ENCODE assay signal across 1 cellular context in genomic region chr17:63519972-63520882, GRCh38.
TF ChIP-seq lines count a peak whose summit lies in the region.

No MANE protein-coding gene starts in this region.

TF ChIP-seq in HepG2, 621 proteins besides CTCF, POLR2A, EP300 and RAD21 (continued from another document and continues in another):
- peak; percentile 25; the same call in 1 of the 2 replicates for TF ChIP-seq STAG1 (CRISPR knock-in tag; IDR thresholded peaks at IDR 0.05)
- TF ChIP-seq, protein P1, sequence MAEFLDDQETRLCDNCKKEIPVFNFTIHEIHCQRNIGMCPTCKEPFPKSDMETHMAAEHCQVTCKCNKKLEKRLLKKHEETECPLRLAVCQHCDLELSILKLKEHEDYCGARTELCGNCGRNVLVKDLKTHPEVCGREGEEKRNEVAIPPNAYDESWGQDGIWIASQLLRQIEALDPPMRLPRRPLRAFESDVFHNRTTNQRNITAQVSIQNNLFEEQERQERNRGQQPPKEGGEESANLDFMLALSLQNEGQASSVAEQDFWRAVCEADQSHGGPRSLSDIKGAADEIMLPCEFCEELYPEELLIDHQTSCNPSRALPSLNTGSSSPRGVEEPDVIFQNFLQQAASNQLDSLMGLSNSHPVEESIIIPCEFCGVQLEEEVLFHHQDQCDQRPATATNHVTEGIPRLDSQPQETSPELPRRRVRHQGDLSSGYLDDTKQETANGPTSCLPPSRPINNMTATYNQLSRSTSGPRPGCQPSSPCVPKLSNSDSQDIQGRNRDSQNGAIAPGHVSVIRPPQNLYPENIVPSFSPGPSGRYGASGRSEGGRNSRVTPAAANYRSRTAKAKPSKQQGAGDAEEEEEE (CRISPR knock-in tag; IDR thresholded peaks at IDR 0.05; ENCODE audit: borderline replicate concordance) = 0 out of 2 replicates have a peak, but pooled peaks have one; percentile 26
- TF ChIP-seq XBP1 (CRISPR knock-in tag; IDR thresholded peaks at IDR 0.05) = no peak
- no peak for TF ChIP-seq MAZ (IDR thresholded peaks at IDR 0.05; ENCODE audit: borderline replicate concordance, low read depth, low read length)
- TF ChIP-seq MAZ (CRISPR knock-in tag; IDR thresholded peaks at IDR 0.05; ENCODE audit: low read depth) = peak; percentile 57
- peak; percentile 49; the same call in 1 of the 2 replicates for TF ChIP-seq POLR2AphosphoS5 (IDR thresholded peaks at IDR 0.05; ENCODE audit: low read depth, low read length)
- peak; percentile 87; the same call in 1 of the 2 replicates for TF ChIP-seq ZNF557 (CRISPR knock-in tag; IDR thresholded peaks at IDR 0.05)
- no peak for TF ChIP-seq MED8 (CRISPR knock-in tag; IDR thresholded peaks at IDR 0.05; ENCODE audit: insufficient replicate concordance)
- TF ChIP-seq TP53 (CRISPR knock-in tag; conservative IDR thresholded peaks at IDR 0.05) = no peak
- peak; percentile 92 for TF ChIP-seq GATAD2A (CRISPR knock-in tag; IDR thresholded peaks at IDR 0.05)
- peak; percentile 84 for TF ChIP-seq DPF2 (CRISPR knock-in tag; IDR thresholded peaks at IDR 0.05; ENCODE audit: borderline replicate concordance, low read depth)
- peak; percentile 39; the same call in 1 of the 2 replicates for TF ChIP-seq ZBTB7A (CRISPR knock-in tag; IDR thresholded peaks at IDR 0.05)
- no peak; the same call in 1 of the 2 replicates for TF ChIP-seq ZNF615 (CRISPR knock-in tag; IDR thresholded peaks at IDR 0.05; ENCODE audit: borderline replicate concordance)
- no peak; the same call in 1 of the 2 replicates for TF ChIP-seq SALL2 (CRISPR knock-in tag; IDR thresholded peaks at IDR 0.05)
- TF ChIP-seq ZMYM3 (CRISPR knock-in tag; IDR thresholded peaks at IDR 0.05) = peak; percentile 91
- TF ChIP-seq ZNF713 (CRISPR knock-in tag; IDR thresholded peaks at IDR 0.05) = peak; percentile 77; the same call in 1 of the 2 replicates
- TF ChIP-seq POGZ (CRISPR knock-in tag; IDR thresholded peaks at IDR 0.05) = peak; percentile 73; the same call in 1 of the 2 replicates
- 0 out of 2 replicates have a peak, but pooled peaks have one; percentile 24 for TF ChIP-seq ARHGAP35 (CRISPR knock-in tag; IDR thresholded peaks at IDR 0.05; ENCODE audit: borderline replicate concordance)
- TF ChIP-seq IRF9 (CRISPR knock-in tag; IDR thresholded peaks at IDR 0.05; ENCODE audit: borderline replicate concordance) = no peak; the same call in 1 of the 2 replicates
- no peak for TF ChIP-seq HCFC1 (IDR thresholded peaks at IDR 0.05; ENCODE audit: low read depth, low read length)
- no peak; the same call in 1 of the 2 replicates for TF ChIP-seq ZNF782 (CRISPR knock-in tag; IDR thresholded peaks at IDR 0.05; ENCODE audit: borderline replicate concordance)
- no peak for TF ChIP-seq CENPT (CRISPR knock-in tag; IDR thresholded peaks at IDR 0.05; ENCODE audit: low read depth)
- TF ChIP-seq HMGXB4 (CRISPR knock-in tag; IDR thresholded peaks at IDR 0.05; ENCODE audit: borderline replicate concordance in 1 of 2, low read depth in 1 of 2) = peak in 1 of 2 experiments; percentile 73; a peak in 1 of 4 replicates
- TF ChIP-seq, protein P2, sequence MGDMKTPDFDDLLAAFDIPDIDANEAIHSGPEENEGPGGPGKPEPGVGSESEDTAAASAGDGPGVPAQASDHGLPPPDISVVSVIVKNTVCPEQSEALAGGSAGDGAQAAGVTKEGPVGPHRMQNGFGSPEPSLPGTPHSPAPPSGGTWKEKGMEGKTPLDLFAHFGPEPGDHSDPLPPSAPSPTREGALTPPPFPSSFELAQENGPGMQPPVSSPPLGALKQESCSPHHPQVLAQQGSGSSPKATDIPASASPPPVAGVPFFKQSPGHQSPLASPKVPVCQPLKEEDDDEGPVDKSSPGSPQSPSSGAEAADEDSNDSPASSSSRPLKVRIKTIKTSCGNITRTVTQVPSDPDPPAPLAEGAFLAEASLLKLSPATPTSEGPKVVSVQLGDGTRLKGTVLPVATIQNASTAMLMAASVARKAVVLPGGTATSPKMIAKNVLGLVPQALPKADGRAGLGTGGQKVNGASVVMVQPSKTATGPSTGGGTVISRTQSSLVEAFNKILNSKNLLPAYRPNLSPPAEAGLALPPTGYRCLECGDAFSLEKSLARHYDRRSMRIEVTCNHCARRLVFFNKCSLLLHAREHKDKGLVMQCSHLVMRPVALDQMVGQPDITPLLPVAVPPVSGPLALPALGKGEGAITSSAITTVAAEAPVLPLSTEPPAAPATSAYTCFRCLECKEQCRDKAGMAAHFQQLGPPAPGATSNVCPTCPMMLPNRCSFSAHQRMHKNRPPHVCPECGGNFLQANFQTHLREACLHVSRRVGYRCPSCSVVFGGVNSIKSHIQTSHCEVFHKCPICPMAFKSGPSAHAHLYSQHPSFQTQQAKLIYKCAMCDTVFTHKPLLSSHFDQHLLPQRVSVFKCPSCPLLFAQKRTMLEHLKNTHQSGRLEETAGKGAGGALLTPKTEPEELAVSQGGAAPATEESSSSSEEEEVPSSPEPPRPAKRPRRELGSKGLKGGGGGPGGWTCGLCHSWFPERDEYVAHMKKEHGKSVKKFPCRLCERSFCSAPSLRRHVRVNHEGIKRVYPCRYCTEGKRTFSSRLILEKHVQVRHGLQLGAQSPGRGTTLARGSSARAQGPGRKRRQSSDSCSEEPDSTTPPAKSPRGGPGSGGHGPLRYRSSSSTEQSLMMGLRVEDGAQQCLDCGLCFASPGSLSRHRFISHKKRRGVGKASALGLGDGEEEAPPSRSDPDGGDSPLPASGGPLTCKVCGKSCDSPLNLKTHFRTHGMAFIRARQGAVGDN (CRISPR knock-in tag; IDR thresholded peaks at IDR 0.05) = peak; percentile 26; the same call in 1 of the 2 replicates
- peak; percentile 55; the same call in 1 of the 2 replicates for TF ChIP-seq TSC22D2 (CRISPR knock-in tag; IDR thresholded peaks at IDR 0.05; ENCODE audit: borderline replicate concordance)
- no peak for TF ChIP-seq ZNF17 (CRISPR knock-in tag; IDR thresholded peaks at IDR 0.05)
- TF ChIP-seq YY1 (IDR thresholded peaks at IDR 0.05; ENCODE audit: insufficient read depth, insufficient replicate concordance, low read depth, low read length) = peak; percentile 27
- TF ChIP-seq SAP130 (CRISPR knock-in tag; IDR thresholded peaks at IDR 0.05; ENCODE audit: low read depth) = peak; percentile 93
- TF ChIP-seq MIER2 (CRISPR knock-in tag; IDR thresholded peaks at IDR 0.05) = peak; percentile 96
- no peak for TF ChIP-seq ZNF101 (CRISPR knock-in tag; IDR thresholded peaks at IDR 0.05; ENCODE audit: borderline replicate concordance, low read depth)
- 0 out of 2 replicates have a peak, but pooled peaks have one; percentile 25 for TF ChIP-seq FOXC1 (CRISPR knock-in tag; IDR thresholded peaks at IDR 0.05; ENCODE audit: borderline replicate concordance)
- no peak for TF ChIP-seq ZBTB44 (CRISPR knock-in tag; IDR thresholded peaks at IDR 0.05)
- TF ChIP-seq KDM1A (CRISPR knock-in tag; IDR thresholded peaks at IDR 0.05) = peak; percentile 78
- TF ChIP-seq ATRX (CRISPR knock-in tag; IDR thresholded peaks at IDR 0.05; ENCODE audit: borderline replicate concordance) = no peak
- peak; percentile 10; the same call in 1 of the 2 replicates for TF ChIP-seq TMF1 (CRISPR knock-in tag; IDR thresholded peaks at IDR 0.05; ENCODE audit: low read depth)
- TF ChIP-seq, protein P3, sequence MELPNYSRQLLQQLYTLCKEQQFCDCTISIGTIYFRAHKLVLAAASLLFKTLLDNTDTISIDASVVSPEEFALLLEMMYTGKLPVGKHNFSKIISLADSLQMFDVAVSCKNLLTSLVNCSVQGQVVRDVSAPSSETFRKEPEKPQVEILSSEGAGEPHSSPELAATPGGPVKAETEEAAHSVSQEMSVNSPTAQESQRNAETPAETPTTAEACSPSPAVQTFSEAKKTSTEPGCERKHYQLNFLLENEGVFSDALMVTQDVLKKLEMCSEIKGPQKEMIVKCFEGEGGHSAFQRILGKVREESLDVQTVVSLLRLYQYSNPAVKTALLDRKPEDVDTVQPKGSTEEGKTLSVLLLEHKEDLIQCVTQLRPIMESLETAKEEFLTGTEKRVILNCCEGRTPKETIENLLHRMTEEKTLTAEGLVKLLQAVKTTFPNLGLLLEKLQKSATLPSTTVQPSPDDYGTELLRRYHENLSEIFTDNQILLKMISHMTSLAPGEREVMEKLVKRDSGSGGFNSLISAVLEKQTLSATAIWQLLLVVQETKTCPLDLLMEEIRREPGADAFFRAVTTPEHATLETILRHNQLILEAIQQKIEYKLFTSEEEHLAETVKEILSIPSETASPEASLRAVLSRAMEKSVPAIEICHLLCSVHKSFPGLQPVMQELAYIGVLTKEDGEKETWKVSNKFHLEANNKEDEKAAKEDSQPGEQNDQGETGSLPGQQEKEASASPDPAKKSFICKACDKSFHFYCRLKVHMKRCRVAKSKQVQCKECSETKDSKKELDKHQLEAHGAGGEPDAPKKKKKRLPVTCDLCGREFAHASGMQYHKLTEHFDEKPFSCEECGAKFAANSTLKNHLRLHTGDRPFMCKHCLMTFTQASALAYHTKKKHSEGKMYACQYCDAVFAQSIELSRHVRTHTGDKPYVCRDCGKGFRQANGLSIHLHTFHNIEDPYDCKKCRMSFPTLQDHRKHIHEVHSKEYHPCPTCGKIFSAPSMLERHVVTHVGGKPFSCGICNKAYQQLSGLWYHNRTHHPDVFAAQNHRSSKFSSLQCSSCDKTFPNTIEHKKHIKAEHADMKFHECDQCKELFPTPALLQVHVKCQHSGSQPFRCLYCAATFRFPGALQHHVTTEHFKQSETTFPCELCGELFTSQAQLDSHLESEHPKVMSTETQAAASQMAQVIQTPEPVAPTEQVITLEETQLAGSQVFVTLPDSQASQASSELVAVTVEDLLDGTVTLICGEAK (IDR thresholded peaks at IDR 0.05) = no peak
- TF ChIP-seq, protein P3 (CRISPR knock-in tag; IDR thresholded peaks at IDR 0.05) = peak; percentile 77; the same call in 1 of the 2 replicates
- TF ChIP-seq ZKSCAN8 (CRISPR knock-in tag; IDR thresholded peaks at IDR 0.05; ENCODE audit: borderline replicate concordance) = peak; percentile 35; the same call in 1 of the 2 replicates
- TF ChIP-seq ZSCAN25 (CRISPR knock-in tag; IDR thresholded peaks at IDR 0.05) = peak; percentile 86
- no peak for TF ChIP-seq EZH2 (conservative IDR thresholded peaks at IDR 0.05; ENCODE audit: low read depth, low read length)
- peak; percentile 66; the same call in 1 of the 2 replicates for TF ChIP-seq GFI1 (CRISPR knock-in tag; IDR thresholded peaks at IDR 0.05; ENCODE audit: borderline replicate concordance)
- no peak for TF ChIP-seq ZNF160 (CRISPR knock-in tag; IDR thresholded peaks at IDR 0.05)
- TF ChIP-seq SMARCE1 (IDR thresholded peaks at IDR 0.05; ENCODE audit: borderline replicate concordance) = no peak
- no peak; the same call in 1 of the 2 replicates for TF ChIP-seq SRY (CRISPR knock-in tag; IDR thresholded peaks at IDR 0.05)
